18 cellular contexts compared by ENCODE assay signal in genomic region chr5:112684121-112684520, GRCh38. TPM values are rescaled to one million over a fixed set of nuclear protein-coding genes. Genes with fewer than 3 reads are reported as not detected.
DNase-seq lines count a peak whose midpoint lies in the region; ATAC-seq and TF ChIP-seq lines count a peak whose summit lies in the region.
"Had no signal": no experiment of that assay in that cellular context is flagged by ENCODE, and none has a peak within 500 bp of the region (broad histone marks: within the 10 kb centered on the region; RNA-seq: fewer than 3 reads in every experiment).

No MANE protein-coding gene starts in this region.

- no peak for TF ChIP-seq POLR2A in stomach (IDR thresholded peaks at IDR 0.05)

- peaks cover 0 to 4% (median 0%) of the 10 kb centered on the region in 3 donors for H3K27me3 Mint-ChIP-seq in naive B cell

- peaks cover 14 to 18% (median 17%) of the 10 kb centered on the region in 3 donors for H3K4me1 Mint-ChIP-seq in naive B cell

- H3K4me1 ChIP-seq in DND-41 (ENCODE audit: insufficient read depth, low read length) = peaks cover 8% of the 10 kb centered on the region
- peaks cover 13% of the 10 kb centered on the region for H3K4me1 ChIP-seq in Loucy (ENCODE audit: insufficient read depth, low read length, poor library complexity, severe bottlenecking)
- peaks cover 0 to 5% (median 0%) of the 10 kb centered on the region in 4 donors for H3K4me1 ChIP-seq in stomach
- H3K4me1 ChIP-seq: left lung, Peyer's patch had no signal

- H3K27ac ChIP-seq in DND-41 (ENCODE audit: low read length) (no peak overlapping the region), stomach (no peak overlapping the region)
- H3K27ac ChIP-seq: left lung had no signal

- no peak overlapping the region for H3K27ac Mint-ChIP-seq in naive B cell
- H3K27ac Mint-ChIP-seq: nephron progenitor cell had no signal

- 56 to 74% (median 63%) methylated on average over 1 of the region's 1 CpG for whole genome bisulfite sequencing in stomach, 5 donors

- no peak overlapping the region for H2AFZ ChIP-seq in DND-41 (ENCODE audit: low read depth, low read length)
- H2AFZ ChIP-seq in Loucy (ENCODE audit: low read length) = peak overlapping the region; percentile 81; the same call in 1 of the 2 replicates

- no peak for TF ChIP-seq EP300 in stomach (IDR thresholded peaks at IDR 0.05)

- peaks cover 0 to 6% (median 2%) of the 10 kb centered on the region in 7 donors for H3K9me3 Mint-ChIP-seq in naive B cell
- H3K9me3 Mint-ChIP-seq: nephron progenitor cell had no signal

- H3K9me3 ChIP-seq in DND-41 (ENCODE audit: insufficient read depth, low read length, severe bottlenecking) (no peaks in the 10 kb centered on the region), Loucy (ENCODE audit: insufficient read depth, low read depth, low read length) (no peaks in the 10 kb centered on the region), stomach (no peaks in the 10 kb centered on the region)
- H3K9me3 ChIP-seq: left lung, Peyer's patch had no signal

- no peaks in the 10 kb centered on the region for H3K36me3 Mint-ChIP-seq in naive B cell

- TF ChIP-seq CTCF in DND-41 (IDR thresholded peaks at IDR 0.05; ENCODE audit: borderline replicate concordance, extremely low read depth, low read length, poor library complexity, severe bottlenecking) (no peak), Loucy (conservative IDR thresholded peaks at IDR 0.05; ENCODE audit: low read length) (no peak), stomach (IDR thresholded peaks at IDR 0.05) (no peak)

- no peak overlapping the region for H3K4me2 ChIP-seq in DND-41 (ENCODE audit: insufficient read depth, low read length)
- peak overlapping the region; percentile 61 for H3K4me2 ChIP-seq in Loucy (ENCODE audit: low read depth, low read length, poor library complexity, severe bottlenecking)

- H3K27me3 ChIP-seq in DND-41 (ENCODE audit: insufficient read depth, low read length, poor library complexity) (peaks cover 7% of the 10 kb centered on the region), Loucy (ENCODE audit: insufficient read depth, low read length, poor library complexity, severe bottlenecking) (no peaks in the 10 kb centered on the region), stomach (peaks cover 0 to 3% (median 0%) of the 10 kb centered on the region in 3 donors)
- H3K27me3 ChIP-seq: left lung, Peyer's patch had no signal

- no peaks in the 10 kb centered on the region for H3F3A ChIP-seq in Loucy (ENCODE audit: low read depth)

- intact Hi-C loops in stomach (cut with DNase I; ENCODE audit: low total_unique reads) = no loop called here

- H3K9me2 ChIP-seq in Loucy (replicated peaks; ENCODE audit: low read depth, low read length) = no peaks in the 10 kb centered on the region

- H3K4me3 ChIP-seq in DND-41 (ENCODE audit: low read depth in 1 of 2, low read length in 2 of 2) (no peak overlapping the region), Loucy (ENCODE audit: low read length, poor library complexity, severe bottlenecking) (peak overlapping the region; percentile 31), stomach (no peak overlapping the region)
- H3K4me3 ChIP-seq: left lung, Peyer's patch, skin epidermis had no signal

- no peak overlapping the region for H3K9ac ChIP-seq in DND-41 (ENCODE audit: low read depth, low read length)
- H3K9ac ChIP-seq in Loucy (ENCODE audit: low read depth, low read length, poor library complexity, severe bottlenecking) = no peak overlapping the region

- H4K20me1 ChIP-seq in DND-41 (ENCODE audit: insufficient read depth, low read length) (no peaks in the 10 kb centered on the region), Loucy (ENCODE audit: insufficient read depth, low read length, poor library complexity, severe bottlenecking) (no peaks in the 10 kb centered on the region)

- 0 out of 3 replicates have a peak, but pooled peaks have one; percentile 47 for ATAC-seq in DND-41 (ENCODE audit: insufficient read depth, low read depth)
- ATAC-seq in GM21529 (IDR thresholded peaks at IDR 0.05; ENCODE audit: unreplicated experiment) = peak; percentile 45
- peak; percentile 49 to 51 for ATAC-seq in naive B cell (ENCODE audit: low read depth in 2 of 2)
- ATAC-seq: esophagus mucosa had no signal

- H3K79me2 ChIP-seq in DND-41 (ENCODE audit: insufficient read depth, low read length) (no peaks in the 10 kb centered on the region), Loucy (ENCODE audit: insufficient read depth, low read length) (no peaks in the 10 kb centered on the region)

- no peak for DNase-seq in DND-41
- DNase-seq in naive B cell = no peak
- no peak for DNase-seq in COR-L47 (lab: John Stamatoyannopoulos, UW)
- DNase-seq in stomach = no peak
- DNase-seq in DMS53 treated with DMSO at 0.1 percent for 48 hours (lab: John Stamatoyannopoulos, UW; ENCODE audit: unreplicated experiment) = no peak
- no peak for DNase-seq in DMS 273 (lab: John Stamatoyannopoulos, UW; ENCODE audit: unreplicated experiment)
- DNase-seq: activated T-cell treated with anti-CD3 and anti-CD28 coated beads for 4 hours, Calu3, left lung, NCI-H187 treated with DMSO at 0.1 percent for 48 hours, NCI-H526 treated with DMSO at 0.1 percent for 48 hours, nephron progenitor cell, Peyer's patch, T-helper 1 cell had no signal

- H3K4me3 Mint-ChIP-seq in naive B cell = peak overlapping the region in 2 of 8 donors; percentile 5 to 10
- H3K4me3 Mint-ChIP-seq: nephron progenitor cell had no signal

- H3K36me3 ChIP-seq in DND-41 (ENCODE audit: insufficient read depth, low read length) = no peaks in the 10 kb centered on the region
- no peaks in the 10 kb centered on the region for H3K36me3 ChIP-seq in Loucy (ENCODE audit: insufficient read depth, low read length)
- no peaks in the 10 kb centered on the region for H3K36me3 ChIP-seq in stomach
- H3K36me3 ChIP-seq: left lung, Peyer's patch had no signal

RNA-seq across cellular contexts. Expression of gene APC, which starts 53.6 kb away (rescaled TPM):
- polyA plus RNA-seq in naive B cell (ENCODE audit: low read depth in 6 of 6) = 10 to 100 TPM; 18.3 to 47.4 (median 23.9) TPM
- total RNA-seq in stomach = 100 to 1,000 TPM in 1 of 5 donors, 10 to 100 TPM in 4; 20.0 to 175 (median 54.8) TPM
- polyA plus RNA-seq in stomach = 1 to 10 TPM; 2.0 to 3.2 (median 2.4) TPM

Comparison
In these comparisons a context has a peak if more than half of its experiments do, and no peak if none do; other contexts are left out.
1. RNA of gene APC, which starts 53.6 kb away (polyA plus RNA-seq): 18.3 to 47.4 TPM in naive B cell; 2.0 to 3.2 TPM in stomach; every median in the first group is over 4 times any median in the second.
2. Peak in every context shown above with its lines, with median percentiles within 50 percentile points of each other: ATAC-seq.